8 cellular contexts compared by ENCODE assay signal in genomic region chr14:50213795-50214194, GRCh38.
"Had no signal": no experiment of that assay in that cellular context is flagged by ENCODE, and none has a peak within 500 bp of the region (broad histone marks: within the 10 kb centered on the region; RNA-seq: fewer than 3 reads in every experiment).

No MANE protein-coding gene starts in this region.

- DNase-seq: H9, HCEC 1CT, KBM-7 had no signal

- H2AFZ ChIP-seq: GM23338 had no signal

- H3K9ac ChIP-seq: KMS-11 had no signal

- H3K4me2 ChIP-seq: GM23338, KMS-11 had no signal

- H3K4me3 ChIP-seq: GM23338 had no signal

- FAIRE-seq: H1, H54, HTR-8/SVneo had no signal

- H3K27ac Mint-ChIP-seq: GM23338, H9 had no signal

- H3K27ac ChIP-seq: KMS-11 had no signal

- H3K4me3 Mint-ChIP-seq: GM23338, H9 had no signal

- H3K9me3 Mint-ChIP-seq: GM23338, H9 had no signal
